Comparison of ENCODE assay signal across 15 cellular contexts in genomic region chr3:113002676-113003075, GRCh38.
DNase-seq lines count a peak whose midpoint lies in the region; ATAC-seq and TF ChIP-seq lines count a peak whose summit lies in the region.
"Had no signal": no experiment of that assay in that cellular context is flagged by ENCODE, and none has a peak within 500 bp of the region (broad histone marks: within the 10 kb centered on the region; RNA-seq: fewer than 3 reads in every experiment).

No MANE protein-coding gene starts in this region.

- peak; percentile 35 to 43 for ATAC-seq in activated CD4-positive, CD25-positive, alpha-beta regulatory T cell treated with anti-CD3 and anti-CD28 coated beads, Interleukin-2, amount 50 U/mL, for 24 hours
- ATAC-seq in stimulated activated naive CD8-positive, alpha-beta T cell treated with anti-CD3 and anti-CD28 coated beads, Interleukin-15, Interleukin-2, amounts not matched to agents 100 U/mL and 50 U/mL, for 24 hours: peak; percentile 43
- ATAC-seq in GM18511 (IDR thresholded peaks at IDR 0.05; ENCODE audit: unreplicated experiment) (no peak), GM18873 (IDR thresholded peaks at IDR 0.05; ENCODE audit: low FRiP score, unreplicated experiment) (no peak), HG03520 (IDR thresholded peaks at IDR 0.05; ENCODE audit: unreplicated experiment) (no peak)
- ATAC-seq: SK-N-SH treated with all-trans-retinoic acid at 6 μM for 48 hours; stimulated activated memory B cell treated with anti-CD40 and anti-IgM and Interleukin-4, amounts not matched to agents 10 μg/mL and 1 μg/mL and 100 μg/mL, for 72 hours had no signal

- TF ChIP-seq CTCF in epithelial cell of esophagus (IDR thresholded peaks at IDR 0.05; ENCODE audit: insufficient read depth, low read depth, low read length, missing control alignments): no peak

- H3K4me3 ChIP-seq in epithelial cell of esophagus (ENCODE audit: low read length): no peak overlapping the region
- H3K4me3 ChIP-seq: HAP-1, MG63 had no signal

- no peak for DNase-seq in activated CD4-positive, CD25-positive, alpha-beta regulatory T cell treated with anti-CD3 and anti-CD28 coated beads, Interleukin-2, amount 50 U/mL, for 72 hours
- peak; percentile 35 to 52 for DNase-seq in activated CD4-positive, alpha-beta T cell treated with anti-CD3 and anti-CD28 coated beads, Interleukin-2, amount 50 U/mL, for 48 hours
- DNase-seq in epithelial cell of esophagus (ENCODE audit: low read depth): peak; percentile 19
- DNase-seq in stimulated activated naive CD8-positive, alpha-beta T cell treated with anti-CD3 and anti-CD28 coated beads, Interleukin-15, Interleukin-2, amounts not matched to agents 100 U/mL and 50 U/mL, for 24 hours: peak; percentile 24
- DNase-seq: 8988T; effector CD4-positive, alpha-beta T cell; MG63; NCI-H524 treated with DMSO at 0.1 percent for 48 hours had no signal

Comparison
In these comparisons a context has a peak if more than half of its experiments do, and no peak if none do; other contexts are left out.
1. ATAC-seq: peak in activated CD4-positive, CD25-positive, alpha-beta regulatory T cell treated with anti-CD3 and anti-CD28 coated beads, Interleukin-2, amount 50 U/mL, for 24 hours (2 of 2) and stimulated activated naive CD8-positive, alpha-beta T cell treated with anti-CD3 and anti-CD28 coated beads, Interleukin-15, Interleukin-2, amounts not matched to agents 100 U/mL and 50 U/mL, for 24 hours (single experiment); none in GM18511 (single experiment), GM18873 (single experiment) and HG03520 (single experiment).